In genomic region chr12:55743967-55744931, GRCh38 we compare ENCODE assay signal across 8 cellular contexts. TPM values are rescaled to one million over a fixed set of nuclear protein-coding genes. Genes with fewer than 3 reads are reported as not detected.
A peak's percentile ranks its signal among the peaks of the same experiment; 100 is the strongest.
DNase-seq lines count a peak whose midpoint lies in the region; ATAC-seq, FAIRE-seq and TF ChIP-seq lines count a peak whose summit lies in the region.

No MANE protein-coding gene starts in this region.

- TF ChIP-seq RAD21 in A549 (conservative IDR thresholded peaks at IDR 0.05 in 1 of 2, IDR thresholded peaks at IDR 0.05 in 1 of 2): no peak

- ATAC-seq in A549: peak; percentile 3 to 14; a peak in 3 of 6 replicates
- ATAC-seq in activated T-helper 17 cell treated with anti-CD3 and anti-CD28 coated beads, Interleukin-2, amount 50 U/mL, for 72 hours (replicated peaks): peak; percentile 10
- ATAC-seq in stimulated activated memory B cell treated with anti-CD40 and anti-IgM and Interleukin-4, amounts not matched to agents 10 μg/mL and 1 μg/mL and 100 μg/mL, for 72 hours: no peak
- ATAC-seq in GM21825 (IDR thresholded peaks at IDR 0.05; ENCODE audit: unreplicated experiment): no peak

- no peaks in the 10 kb centered on the region for H3K27me3 Mint-ChIP-seq in activated T-helper 17 cell treated with anti-CD3 and anti-CD28 coated beads, Interleukin-2, amount 50 U/mL, for 72 hours
- no peaks in the 10 kb centered on the region for H3K27me3 Mint-ChIP-seq in stimulated activated memory B cell treated with anti-CD40 and anti-IgM and Interleukin-4, amounts not matched to agents 10 μg/mL and 1 μg/mL and 100 μg/mL, for 72 hours

- peaks cover 41% of the 10 kb centered on the region for H3K4me1 Mint-ChIP-seq in activated T-helper 17 cell treated with anti-CD3 and anti-CD28 coated beads, Interleukin-2, amount 50 U/mL, for 72 hours
- peaks cover 57% of the 10 kb centered on the region for H3K4me1 Mint-ChIP-seq in stimulated activated memory B cell treated with anti-CD40 and anti-IgM and Interleukin-4, amounts not matched to agents 10 μg/mL and 1 μg/mL and 100 μg/mL, for 72 hours

- no peak for FAIRE-seq in A549 (lab: Jason Lieb, UNC)

- H3K36me3 ChIP-seq in HAP-1 (replicated peaks) (peaks cover 7% of the 10 kb centered on the region), iPS-18a (ENCODE audit: control insufficient read depth, low read depth, low read length) (peaks cover 6% of the 10 kb centered on the region)

- peak overlapping the region; percentile 92 for H3K4me2 ChIP-seq in A549

- 68% methylated on average over 21 of the region's 25 CpGs for WGBS in A549 (ENCODE audit: missing lambda C conversion rate)

- no peak for TF ChIP-seq EP300 in A549 (IDR thresholded peaks at IDR 0.05)

- peak overlapping the region in 1 of 2 experiments; percentile 87; a peak in 4 of 6 replicates for H3K27ac ChIP-seq in A549
- no peak overlapping the region for H3K27ac ChIP-seq in iPS-18a (ENCODE audit: low read length)

- POLR2A ChIA-PET in A549 (lab: Yijun Ruan, JAX): interaction anchor here (0.7 to 1.2 kb wide), 2 partner anchors 73 to 85 kb away, joined by 4 read pairs; partner anchors contain the start of genes DNAJC14, ORMDL2 and SARNP

- peak overlapping the region; percentile 73 for H3K4me3 ChIP-seq in A549
- H3K4me3 ChIP-seq in HAP-1: peak overlapping the region; percentile 77
- peak overlapping the region; percentile 92 for H3K4me3 ChIP-seq in iPS-18a (ENCODE audit: low read length)

- H3K9ac ChIP-seq in iPS-18a (ENCODE audit: low read length): peak overlapping the region; percentile 75

- CTCF ChIA-PET in A549 (lab: Yijun Ruan, JAX): interaction anchor here (0.5 to 3.6 kb wide), 9 partner anchors 9 to 1328 kb away, joined by 3 to 16 read pairs (median 4); partner anchors contain the start of gene CD63

- H3K27me3 ChIP-seq in HAP-1 (ENCODE audit: low read depth) (no peaks in the 10 kb centered on the region), iPS-18a (ENCODE audit: control insufficient read depth, insufficient read depth, low read length) (no peaks in the 10 kb centered on the region)

- DNase-seq in A549 (ENCODE audit: low read depth in 1 of 2, low spot score in 1 of 2) (no peak), HAP-1 (ENCODE audit: low spot score in 2 of 2) (peak in 1 of 2 experiments; percentile 50), NCI-H226 (no peak), COR-L47 (lab: John Stamatoyannopoulos, UW) (no peak)

- H3K27ac Mint-ChIP-seq in activated T-helper 17 cell treated with anti-CD3 and anti-CD28 coated beads, Interleukin-2, amount 50 U/mL, for 72 hours: peak overlapping the region; percentile 69
- peak overlapping the region; percentile 51 for H3K27ac Mint-ChIP-seq in stimulated activated memory B cell treated with anti-CD40 and anti-IgM and Interleukin-4, amounts not matched to agents 10 μg/mL and 1 μg/mL and 100 μg/mL, for 72 hours

- H3K4me3 Mint-ChIP-seq in activated T-helper 17 cell treated with anti-CD3 and anti-CD28 coated beads, Interleukin-2, amount 50 U/mL, for 72 hours: peak overlapping the region; percentile 84
- peak overlapping the region; percentile 84 for H3K4me3 Mint-ChIP-seq in stimulated activated memory B cell treated with anti-CD40 and anti-IgM and Interleukin-4, amounts not matched to agents 10 μg/mL and 1 μg/mL and 100 μg/mL, for 72 hours

- H3K9me3 Mint-ChIP-seq in activated T-helper 17 cell treated with anti-CD3 and anti-CD28 coated beads, Interleukin-2, amount 50 U/mL, for 72 hours: no peaks in the 10 kb centered on the region
- no peaks in the 10 kb centered on the region for H3K9me3 Mint-ChIP-seq in stimulated activated memory B cell treated with anti-CD40 and anti-IgM and Interleukin-4, amounts not matched to agents 10 μg/mL and 1 μg/mL and 100 μg/mL, for 72 hours

- TF ChIP-seq POLR2A in A549 (IDR thresholded peaks at IDR 0.05; ENCODE audit: low read length): no peak

- H3K4me1 ChIP-seq in A549 (peaks cover 24% of the 10 kb centered on the region; the same call in 2 of the 3 replicates), HAP-1 (peaks cover 22% of the 10 kb centered on the region), iPS-18a (ENCODE audit: control insufficient read depth, low read depth, low read length) (peaks cover 36% of the 10 kb centered on the region)

- in situ Hi-C loops in HAP-1 (cut with MboI; ENCODE audit: low sequenced_read_pairs): no loop called here

- peaks cover 10% of the 10 kb centered on the region for H3K36me3 Mint-ChIP-seq in activated T-helper 17 cell treated with anti-CD3 and anti-CD28 coated beads, Interleukin-2, amount 50 U/mL, for 72 hours (ENCODE audit: low read depth)
- peaks cover 10% of the 10 kb centered on the region for H3K36me3 Mint-ChIP-seq in stimulated activated memory B cell treated with anti-CD40 and anti-IgM and Interleukin-4, amounts not matched to agents 10 μg/mL and 1 μg/mL and 100 μg/mL, for 72 hours

- TF ChIP-seq CTCF in A549 (IDR thresholded peaks at IDR 0.05): no peak

- H3K9me3 ChIP-seq in A549: no peaks in the 10 kb centered on the region
- H3K9me3 ChIP-seq in HAP-1: no peaks in the 10 kb centered on the region
- no peaks in the 10 kb centered on the region for H3K9me3 ChIP-seq in iPS-18a (ENCODE audit: control insufficient read depth, low read depth, low read length)

TF ChIP-seq in A549, 52 proteins besides CTCF, POLR2A, EP300 and RAD21:
- TF ChIP-seq HOXA7 (CRISPR knock-in tag; IDR thresholded peaks at IDR 0.05): no peak
- no peak for TF ChIP-seq KDM5A (IDR thresholded peaks at IDR 0.05)
- no peak for TF ChIP-seq TFCP2L1 (CRISPR knock-in tag; IDR thresholded peaks at IDR 0.05)
- TF ChIP-seq JUNB (IDR thresholded peaks at IDR 0.05): no peak
- TF ChIP-seq MYC (IDR thresholded peaks at IDR 0.05; ENCODE audit: borderline replicate concordance, low read length): no peak

RNA-seq across cellular contexts. Expression of gene GDF11, which starts 1.3 kb away (rescaled TPM):
- polyA plus RNA-seq in A549 (2011; rRNA removed) (1.2 and 1.4 TPM in 2 replicates), A549 (2017; fragmentation: RNase III; extraction: RNeasy Plus Mini Kit Qiagen cat#74134 plus additional on column Dnase treatment) (2.8 to 3.6 TPM (median 3.1 TPM) in 3 replicates)
- polyA plus RNA-seq in A549 (2012; cell fraction: cytosol; rRNA removed): 4.5 and 5.5 TPM in 2 replicates
- polyA plus RNA-seq in A549 (2012; cell fraction: nucleus; rRNA removed): 3.1 and 4.5 TPM in 2 replicates
- polyA minus RNA-seq in A549 (2011; rRNA and poly(A)+ RNA removed): 3.1 and 3.3 TPM in 2 replicates
- total RNA-seq in activated T-helper 17 cell treated with anti-CD3 and anti-CD28 coated beads, Interleukin-2, amount 50 U/mL, for 72 hours: 10 to 100 TPM in 1 of 2 donors, 1 to 10 TPM in 1; 7.4 to 14.1 TPM

RNA-seq across cellular contexts. Expression of gene CD63, which starts 15.4 kb away (rescaled TPM):
- polyA plus RNA-seq in A549 (2011; rRNA removed) (512 and 724 TPM in 2 replicates), A549 (2017; fragmentation: RNase III; extraction: RNeasy Plus Mini Kit Qiagen cat#74134 plus additional on column Dnase treatment) (493 to 547 TPM (median 530 TPM) in 3 replicates)
- 639 and 645 TPM in 2 replicates for polyA plus RNA-seq in A549 (2012; cell fraction: cytosol; rRNA removed)
- 264 and 317 TPM in 2 replicates for polyA plus RNA-seq in A549 (2012; cell fraction: nucleus; rRNA removed)
- 238 and 252 TPM in 2 replicates for polyA minus RNA-seq in A549 (2011; rRNA and poly(A)+ RNA removed)
- total RNA-seq in activated T-helper 17 cell treated with anti-CD3 and anti-CD28 coated beads, Interleukin-2, amount 50 U/mL, for 72 hours: 100 to 1,000 TPM; 211 to 237 TPM

RNA-seq across cellular contexts. Expression of gene RDH5, which starts 24.1 kb away (rescaled TPM):
- polyA plus RNA-seq in A549 (2011; rRNA removed): 8.1 and 9.1 TPM in 2 replicates
- polyA plus RNA-seq in A549 (2012; cell fraction: cytosol; rRNA removed): 7.8 and 8.3 TPM in 2 replicates
- polyA plus RNA-seq in A549 (2012; cell fraction: nucleus; rRNA removed): 28.7 and 33.2 TPM in 2 replicates
- 3.4 to 5.4 TPM (median 4.1 TPM) in 3 replicates for polyA plus RNA-seq in A549 (2017; fragmentation: RNase III; extraction: RNeasy Plus Mini Kit Qiagen cat#74134 plus additional on column Dnase treatment)
- polyA minus RNA-seq in A549 (2011; rRNA and poly(A)+ RNA removed): 7.1 and 7.8 TPM in 2 replicates
- total RNA-seq in activated T-helper 17 cell treated with anti-CD3 and anti-CD28 coated beads, Interleukin-2, amount 50 U/mL, for 72 hours: 10 to 100 TPM; 13.0 to 13.5 TPM

RNA-seq across cellular contexts. Expression of gene BLOC1S1, which starts 28.4 kb away (rescaled TPM):
- polyA plus RNA-seq in A549 (2011; rRNA removed): 112 and 115 TPM in 2 replicates
- 261 and 312 TPM in 2 replicates for polyA plus RNA-seq in A549 (2012; cell fraction: cytosol; rRNA removed)
- 103 and 115 TPM in 2 replicates for polyA plus RNA-seq in A549 (2012; cell fraction: nucleus; rRNA removed)
- 129 to 138 TPM (median 134 TPM) in 3 replicates for polyA plus RNA-seq in A549 (2017; fragmentation: RNase III; extraction: RNeasy Plus Mini Kit Qiagen cat#74134 plus additional on column Dnase treatment)
- polyA minus RNA-seq in A549 (2011; rRNA and poly(A)+ RNA removed): 45.1 and 64.8 TPM in 2 replicates
- 100 to 1,000 TPM; 104 to 118 TPM for total RNA-seq in activated T-helper 17 cell treated with anti-CD3 and anti-CD28 coated beads, Interleukin-2, amount 50 U/mL, for 72 hours

RNA-seq across cellular contexts. Expression of gene ITGA7, which starts 36.5 kb away (rescaled TPM):
- polyA plus RNA-seq in A549 (2011; rRNA removed) (1.1 and 1.4 TPM in 2 replicates), A549 (2017; fragmentation: RNase III; extraction: RNeasy Plus Mini Kit Qiagen cat#74134 plus additional on column Dnase treatment) (1.7 to 2.0 TPM (median 1.9 TPM) in 3 replicates)
- polyA plus RNA-seq in A549 (2012; cell fraction: cytosol; rRNA removed): 0.66 and 1.2 TPM in 2 replicates
- polyA plus RNA-seq in A549 (2012; cell fraction: nucleus; rRNA removed): 7.3 and 8.5 TPM in 2 replicates
- 1.5 and 2.8 TPM in 2 replicates for polyA minus RNA-seq in A549 (2011; rRNA and poly(A)+ RNA removed)
- total RNA-seq in activated T-helper 17 cell treated with anti-CD3 and anti-CD28 coated beads, Interleukin-2, amount 50 U/mL, for 72 hours: 1 to 10 TPM; 3.2 to 8.7 TPM

Comparison
In these comparisons a context has a peak if more than half of its experiments do, and no peak if none do; other contexts are left out.
1. ATAC-seq: peak in A549 (2 of 2) and activated T-helper 17 cell treated with anti-CD3 and anti-CD28 coated beads, Interleukin-2, amount 50 U/mL, for 72 hours (single experiment); none in stimulated activated memory B cell treated with anti-CD40 and anti-IgM and Interleukin-4, amounts not matched to agents 10 μg/mL and 1 μg/mL and 100 μg/mL, for 72 hours (single experiment) and GM21825 (single experiment).
2. Peak in every context shown above with its lines, with median percentiles within 50 percentile points of each other: H3K4me3 ChIP-seq.